ENCODE assay signal across 8 cellular contexts in the genomic region with DNA sequence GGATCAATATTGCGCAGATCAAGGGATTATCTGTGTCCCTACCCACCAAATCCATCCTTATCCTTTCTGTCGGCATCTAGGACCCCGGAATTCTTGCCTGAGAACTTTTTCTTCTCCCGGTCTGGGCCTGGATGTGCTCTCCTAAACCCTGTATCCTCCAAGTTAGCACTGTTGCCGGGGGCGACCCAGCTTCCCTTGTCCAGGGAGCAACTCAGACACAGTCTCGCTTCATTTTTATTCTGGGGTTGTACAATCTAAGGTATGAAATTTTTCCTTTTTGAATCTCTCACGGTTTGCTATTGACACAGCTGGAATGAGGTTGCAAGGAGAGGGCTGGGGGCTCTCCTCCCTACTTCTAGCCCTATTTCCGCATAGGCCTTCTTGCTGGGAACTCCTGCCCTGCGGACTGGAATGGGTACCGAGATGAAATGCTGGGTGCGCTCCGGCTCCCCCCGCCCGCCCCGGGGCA. TPM values are rescaled to one million over a fixed set of nuclear protein-coding genes. Genes with fewer than 3 reads are reported as not detected.
A peak's percentile ranks its signal among the peaks of the same experiment; 100 is the strongest.
DNase-seq lines count a peak whose midpoint lies in the region; TF ChIP-seq lines count a peak whose summit lies in the region.

No MANE protein-coding gene starts in this region.

- TF ChIP-seq CTCF in GM10248 (IDR thresholded peaks at IDR 0.05; ENCODE audit: control extremely low read depth, extremely low read depth, low read depth, missing control alignments) = no peak
- TF ChIP-seq CTCF in nephron (IDR thresholded peaks at IDR 0.05; ENCODE audit: unreplicated experiment in 3 of 3) = no peak

- H3K4me3 ChIP-seq in MG63 = peak overlapping the region; percentile 59
- H3K4me3 ChIP-seq in duodenal mucosa (ENCODE audit: low read depth in 1 of 2, low read length in 2 of 2) = peak overlapping the region; percentile 86 to 96

- H3K36me3 Mint-ChIP-seq in nephron (ENCODE audit: low read depth) = no peaks in the 10 kb centered on the region

- H3K9me3 Mint-ChIP-seq in nephron = no peaks in the 10 kb centered on the region

- peaks cover 16% of the 10 kb centered on the region for H3K4me1 Mint-ChIP-seq in nephron

- no peaks in the 10 kb centered on the region for H3K27me3 ChIP-seq in MG63
- H3K27me3 ChIP-seq in duodenal mucosa (ENCODE audit: control insufficient read depth in 1 of 2, insufficient read depth in 2 of 2, low read length in 2 of 2) = no peaks in the 10 kb centered on the region

- peaks cover 18 to 34% of the 10 kb centered on the region in 2 donors for H3K4me1 ChIP-seq in duodenal mucosa (ENCODE audit: control insufficient read depth in 1 of 2, insufficient read depth in 2 of 2, low read length in 2 of 2)

- H3K27ac ChIP-seq in duodenal mucosa (ENCODE audit: low read depth, low read length) = no peak overlapping the region

- H3K9me3 ChIP-seq in MG63 (no peaks in the 10 kb centered on the region), duodenal mucosa (ENCODE audit: control insufficient read depth in 1 of 2, low read length in 2 of 2) (no peaks in the 10 kb centered on the region)

- H3K27ac Mint-ChIP-seq in nephron = peak overlapping the region; percentile 56 to 92 (median 90)

- H3K36me3 ChIP-seq in MG63 = no peaks in the 10 kb centered on the region
- peaks cover 13 to 14% of the 10 kb centered on the region in 2 donors for H3K36me3 ChIP-seq in duodenal mucosa (ENCODE audit: control insufficient read depth in 1 of 2, insufficient read depth in 2 of 2, low read length in 2 of 2)

- H3K9ac ChIP-seq in duodenal mucosa (ENCODE audit: low read depth in 1 of 2, low read length in 2 of 2) = peak overlapping the region; percentile 95

- H3K27me3 Mint-ChIP-seq in nephron (ENCODE audit: low read depth) = peaks cover 15% of the 10 kb centered on the region

- H3K4me3 Mint-ChIP-seq in nephron = peak overlapping the region; percentile 90 to 93 (median 93)

- DNase-seq in GM10248 (ENCODE audit: extremely low spot score) (peak; percentile 21), MG63 (no peak), OCI-M1 (lab: John Stamatoyannopoulos, UW) (no peak), retina (no peak), SIG-M5 treated with dmso at 0.1 percent for 504 hours (lab: John Stamatoyannopoulos, UW; ENCODE audit: unreplicated experiment) (no peak), Ammon's horn (ENCODE audit: low spot score) (no peak)

- CTCF ChIA-PET in GM10248 (lab: Yijun Ruan, JAX) = interaction anchor here (1.4 kb wide), 1 partner anchor 19 kb away, joined by 5 read pairs; no protein-coding TSS in a partner anchor

- POLR2A ChIA-PET in GM10248 (lab: Yijun Ruan, JAX) = interaction anchor here (0.5 to 1.8 kb wide), 7 partner anchors 8 to 300 kb away, joined by 3 to 27 read pairs (median 4); partner anchors contain the start of genes APEX1 and PIP4P1

RNA-seq across cellular contexts. Expression of gene PNP, which starts 0.4 kb away (rescaled TPM):
- 21.3 and 26.7 TPM in 2 replicates for total RNA-seq in MG63 (2014; rRNA removed; shearing (Covaris generic); ENCODE audit: low replicate concordance)

RNA-seq across cellular contexts. Expression of gene PIP4P1, which starts 7.6 kb away (rescaled TPM):
- total RNA-seq in MG63 (2014; rRNA removed; shearing (Covaris generic); ENCODE audit: low replicate concordance) = 21.4 and 23.3 TPM in 2 replicates

RNA-seq across cellular contexts. Expression of gene APEX1, which starts 13.8 kb away (rescaled TPM):
- 145 and 217 TPM in 2 replicates for total RNA-seq in MG63 (2014; rRNA removed; shearing (Covaris generic); ENCODE audit: low replicate concordance)

RNA-seq across cellular contexts. Expression of gene OSGEP, which starts 14.2 kb away (rescaled TPM):
- 31.7 and 47.5 TPM in 2 replicates for total RNA-seq in MG63 (2014; rRNA removed; shearing (Covaris generic); ENCODE audit: low replicate concordance)

RNA-seq across cellular contexts. Expression of gene KLHL33, which starts 32.8 kb away (rescaled TPM):
- not detected in 2 replicates for total RNA-seq in MG63 (2014; rRNA removed; shearing (Covaris generic); ENCODE audit: low replicate concordance)
